21 cellular contexts compared by ENCODE assay signal in the genomic region with DNA sequence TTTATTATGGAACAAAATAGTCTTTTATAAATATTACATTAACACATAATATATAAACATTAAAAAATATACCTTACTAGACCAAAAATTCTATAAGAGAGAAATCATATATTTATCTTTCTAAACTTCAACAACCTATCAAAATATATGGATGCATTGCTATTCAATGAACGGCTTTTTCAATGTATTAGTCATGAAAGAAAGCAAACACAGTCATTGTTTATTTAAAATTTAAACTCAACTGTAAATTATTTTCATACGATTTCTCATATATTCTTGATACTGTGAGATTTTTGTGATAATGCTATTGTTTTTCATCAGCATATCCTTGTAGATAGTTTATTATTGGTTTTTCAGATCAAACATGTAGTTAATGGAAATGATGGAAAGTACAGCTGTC.
"Had no signal": no experiment of that assay in that cellular context is flagged by ENCODE, and none has a peak within 500 bp of the region (broad histone marks: within the 10 kb centered on the region; RNA-seq: fewer than 3 reads in every experiment).

No MANE protein-coding gene starts in this region.

- H3K27me3 ChIP-seq: Peyer's patch, SJSA1 had no signal

- H3K9me3 ChIP-seq: Peyer's patch, SJSA1 had no signal

- H3K4me2 ChIP-seq: PC-9 had no signal

- H3K4me3 ChIP-seq: PC-9, Peyer's patch, SJSA1, SK-N-MC had no signal

- H3K36me3 ChIP-seq: Peyer's patch, SJSA1 had no signal

- H3K27ac ChIP-seq: HL-60, PC-9, Peyer's patch, SJSA1, SK-N-MC had no signal

- H3K4me1 ChIP-seq: Peyer's patch, SJSA1 had no signal

- DNase-seq: IMR-90, Kasumi-1, KG1, MM.1S, NCI-H1092 treated with DMSO at 0.1 percent for 48 hours, NCI-H1436, NCI-H187, NCI-H2029, NCI-H2171, NCI-H226, NCI-H446, NCI-H510A, NCI-H524 treated with DMSO at 0.1 percent for 48 hours, NCI-H774, PC-9, Peyer's patch, SHP77 treated with DMSO at 0.1 percent for 48 hours had no signal

- ATAC-seq: Right ventricle myocardium inferior had no signal
